ENCODE assay signal across 19 cellular contexts in genomic region chr4:1321946-1322650, GRCh38. TPM values are rescaled to one million over a fixed set of nuclear protein-coding genes. Genes with fewer than 3 reads are reported as not detected.
DNase-seq lines count a peak whose midpoint lies in the region; ATAC-seq, FAIRE-seq and TF ChIP-seq lines count a peak whose summit lies in the region.
"Had no signal": no experiment of that assay in that cellular context is flagged by ENCODE, and none has a peak within 500 bp of the region (broad histone marks: within the 10 kb centered on the region; RNA-seq: fewer than 3 reads in every experiment).

No MANE protein-coding gene starts in this region.

- in situ Hi-C loops in HepG2 (cut with HindIII; ENCODE audit: extremely low pct_ligation_motif_present, low pct_unique_long_range_greater_than_20kb): no loop called here

- no peak for FAIRE-seq in HepG2 (lab: Jason Lieb, UNC)
- FAIRE-seq: GM12892, GM18507 had no signal

- H3K9me3 ChIP-seq in right lobe of liver (no peaks in the 10 kb centered on the region), HepG2 (ENCODE audit: low read length) (no peaks in the 10 kb centered on the region), neuronal stem cell (replicated peaks in 1 of 2; ENCODE audit: control insufficient read depth in 2 of 2, insufficient read depth in 1 of 2, low read depth in 1 of 2, low read length in 2 of 2) (peaks cover 0 to 9% of the 10 kb centered on the region in 2 donors)
- H3K9me3 ChIP-seq: Peyer's patch, SK-N-SH had no signal

- H3K9me3 Mint-ChIP-seq in central memory CD8-positive, alpha-beta T cell: no peaks in the 10 kb centered on the region

- H3K4me3 Mint-ChIP-seq in central memory CD8-positive, alpha-beta T cell: no peak overlapping the region

- peak overlapping the region; percentile 87 for H4K8ac ChIP-seq in neuronal stem cell (ENCODE audit: low read depth, low read length)

- H3K23ac ChIP-seq in neuronal stem cell (ENCODE audit: low read depth, low read length, poor library complexity): peak overlapping the region; percentile 75

- H3K14ac ChIP-seq in neuronal stem cell (ENCODE audit: low read length): no peak overlapping the region

- H2AFZ ChIP-seq in HepG2 (ENCODE audit: low read length) (no peak overlapping the region), neuronal stem cell (ENCODE audit: low read length) (no peak overlapping the region)

- no peak for TF ChIP-seq RAD21 in HepG2 (CRISPR knock-in tag; IDR thresholded peaks at IDR 0.05)

- CTCF ChIA-PET in HepG2 (lab: Yijun Ruan, JAX; ENCODE audit: low intra/inter-chr PET ratio, low total read pairs): no interaction called here

- WGBS in right lobe of liver (ENCODE audit: insufficient coverage, low coverage, low lambda C conversion rate, missing lambda C conversion rate): 95% methylated on average over 4 of the region's 18 CpGs
- 95% methylated on average over 12 of the region's 18 CpGs for WGBS in HepG2 (ENCODE audit: low lambda C conversion rate)
- WGBS in neuronal stem cell (ENCODE audit: extremely low coverage in 2 of 2, insufficient read length in 2 of 2, insufficient replicate concordance in 1 of 2), 2 donors: no CpG with 5 or more reads among the region's 18 CpGs

- H3K27me3 ChIP-seq in right lobe of liver: no peaks in the 10 kb centered on the region
- no peaks in the 10 kb centered on the region for H3K27me3 ChIP-seq in HepG2 (ENCODE audit: control insufficient read depth in 1 of 2, insufficient read depth in 2 of 2, low read length in 2 of 2)
- H3K27me3 ChIP-seq in neuronal stem cell (ENCODE audit: control insufficient read depth in 3 of 3, insufficient read depth in 3 of 3, low read depth in 1 of 3, low read length in 3 of 3): no peaks in the 10 kb centered on the region
- H3K27me3 ChIP-seq: Peyer's patch had no signal

- H3K4me1 ChIP-seq in right lobe of liver: no peaks in the 10 kb centered on the region
- no peaks in the 10 kb centered on the region for H3K4me1 ChIP-seq in HepG2 (ENCODE audit: insufficient read depth, low read length)
- H3K4me1 ChIP-seq in neuronal stem cell (ENCODE audit: control insufficient read depth in 2 of 2, insufficient read depth in 1 of 2, low read depth in 1 of 2, low read length in 2 of 2): no peaks in the 10 kb centered on the region
- H3K4me1 ChIP-seq: Peyer's patch had no signal

- no peaks in the 10 kb centered on the region for H4K20me1 ChIP-seq in HepG2 (ENCODE audit: insufficient read depth, low read length)

- H3K4ac ChIP-seq in neuronal stem cell (ENCODE audit: low read length): no peak overlapping the region

- TF ChIP-seq CTCF in right lobe of liver (IDR thresholded peaks at IDR 0.05) (no peak), HepG2 (CRISPR knock-in tag; IDR thresholded peaks at IDR 0.05) (no peak)

- H2BK120ac ChIP-seq in neuronal stem cell (ENCODE audit: low read depth, low read length): no peak overlapping the region

- no peak overlapping the region for H2BK15ac ChIP-seq in neuronal stem cell (ENCODE audit: low read length)

- H3K27ac ChIP-seq in right lobe of liver (no peak overlapping the region), HepG2 (ENCODE audit: extremely low read length, insufficient read depth, low read length) (no peak overlapping the region), neuronal stem cell (replicated peaks; ENCODE audit: low read length) (no peak overlapping the region)
- H3K27ac ChIP-seq: Peyer's patch had no signal

- H3K4me2 ChIP-seq in HepG2 (ENCODE audit: low read depth, low read length) (no peak overlapping the region), neuronal stem cell (ENCODE audit: insufficient read depth, low read length, poor library complexity, severe bottlenecking) (no peak overlapping the region)
- H3K4me2 ChIP-seq: SK-N-SH had no signal

- TF ChIP-seq EP300 in HepG2 (IDR thresholded peaks at IDR 0.05; ENCODE audit: low read depth in 2 of 2, low read length in 2 of 2) (no peak), HepG2 (CRISPR knock-in tag; IDR thresholded peaks at IDR 0.05; ENCODE audit: borderline replicate concordance) (no peak)

- ATAC-seq in right lobe of liver (peak in 1 of 4 donors; percentile 12), HepG2 (no peak), HG02852 (IDR thresholded peaks at IDR 0.05; ENCODE audit: unreplicated experiment) (no peak), HG02678 (IDR thresholded peaks at IDR 0.05; ENCODE audit: unreplicated experiment) (no peak)
- ATAC-seq in central memory CD8-positive, alpha-beta T cell (replicated peaks; ENCODE audit: extremely low read depth, poor library complexity, severe bottlenecking): no peak

- POLR2A ChIA-PET in HepG2 (lab: Yijun Ruan, JAX): no interaction called here

- H2AK5ac ChIP-seq in neuronal stem cell (ENCODE audit: low read depth, low read length): no peak overlapping the region

- H2BK5ac ChIP-seq in neuronal stem cell (ENCODE audit: low read length): no peak overlapping the region

- no peak overlapping the region for H3K18ac ChIP-seq in neuronal stem cell (ENCODE audit: low read length)

- no peak for TF ChIP-seq POLR2A in right lobe of liver (IDR thresholded peaks at IDR 0.05)
- no peak for TF ChIP-seq POLR2A in HepG2 (IDR thresholded peaks at IDR 0.05; ENCODE audit: insufficient read depth in 1 of 2, low read depth in 2 of 2, low read length in 2 of 2)

- peak; percentile 18 to 49 (median 45) for DNase-seq in right lobe of liver
- DNase-seq in HepG2 (ENCODE audit: low spot score): no peak
- no peak for DNase-seq in central memory CD8-positive, alpha-beta T cell (ENCODE audit: low spot score in 2 of 2)
- no peak for DNase-seq in neuronal stem cell (ENCODE audit: low spot score)
- DNase-seq in stimulated activated CD4-positive, alpha-beta T cell treated with anti-CD3 and anti-CD28 coated beads, Interleukin-1b, Interleukin-23, amount 100 ng/mL, for 48 hours: no peak
- DNase-seq: ACHN, DMS79, Karpas-422, NCI-H1417 treated with DMSO at 0.1 percent for 48 hours, NCI-H2029, NCI-H446, NCI-H526 treated with DMSO at 0.1 percent for 48 hours, Peyer's patch, SHP77 treated with DMSO at 0.1 percent for 48 hours, SK-N-SH had no signal

- peaks cover 26% of the 10 kb centered on the region for H3K36me3 Mint-ChIP-seq in central memory CD8-positive, alpha-beta T cell (ENCODE audit: insufficient read depth)

- H3K4me3 ChIP-seq in right lobe of liver (no peak overlapping the region), HepG2 (replicated peaks in 1 of 3; ENCODE audit: insufficient read depth in 1 of 3, low read depth in 2 of 3, low read length in 3 of 3) (no peak overlapping the region), neuronal stem cell (ENCODE audit: low read length in 2 of 2) (no peak overlapping the region)
- H3K4me3 ChIP-seq: Peyer's patch had no signal

- H3K27me3 Mint-ChIP-seq in central memory CD8-positive, alpha-beta T cell: no peaks in the 10 kb centered on the region

- H3K27ac Mint-ChIP-seq in central memory CD8-positive, alpha-beta T cell (ENCODE audit: low read depth): peak overlapping the region; percentile 30

- H2BK12ac ChIP-seq in neuronal stem cell (ENCODE audit: low read length): no peak overlapping the region

- H3K79me1 ChIP-seq in neuronal stem cell (ENCODE audit: low read depth, low read length): peaks cover 9% of the 10 kb centered on the region

- H3K4me1 Mint-ChIP-seq in central memory CD8-positive, alpha-beta T cell: peaks cover 11% of the 10 kb centered on the region

- H3K9ac ChIP-seq in HepG2 (ENCODE audit: insufficient read depth, low read depth, low read length): no peak overlapping the region
- H3K9ac ChIP-seq in neuronal stem cell (ENCODE audit: low read depth, low read length, poor library complexity): no peak overlapping the region
- H3K9ac ChIP-seq: SK-N-SH had no signal

- no TSS peak for BruUV-seq in HepG2 (replicated peaks; lab: Mats Ljungman, UMichigan)

- no peaks in the 10 kb centered on the region for H3K79me2 ChIP-seq in HepG2 (ENCODE audit: insufficient read depth, low read length)

- intact Hi-C loops in right lobe of liver (cut with DNase I) (no loop called here), HepG2 (cut with micrococcal nuclease; ENCODE audit: unreplicated experiment) (no loop called here)

- H4K91ac ChIP-seq in neuronal stem cell (ENCODE audit: low read depth, low read length, poor library complexity): no peak overlapping the region

- H3K36me3 ChIP-seq in right lobe of liver (peaks cover 0 to 14% (median 4%) of the 10 kb centered on the region in 4 donors), HepG2 (replicated peaks in 1 of 2; ENCODE audit: control insufficient read depth in 1 of 2, insufficient read depth in 2 of 2, low read length in 2 of 2) (peaks cover 31 to 60% of the 10 kb centered on the region in 2 experiments; a peak in 4 of 5 replicates), neuronal stem cell (replicated peaks in 1 of 2; ENCODE audit: control insufficient read depth in 2 of 2, insufficient read depth in 2 of 2, low read length in 2 of 2) (peaks cover 40 to 87% of the 10 kb centered on the region in 2 donors)

RNA-seq across cellular contexts. Expression of gene UVSSA, which starts 24.9 kb away (rescaled TPM):
- total RNA-seq in right lobe of liver (10 to 100 TPM in 3 of 6 experiments, 1 to 10 TPM in 3; 9.1 to 14.5 (median 11.3) TPM), HepG2 (2016; rRNA removed; fragmentation: Illumina TruSeq; extraction: Trizol) (4.6 and 4.8 TPM in 2 replicates)
- total RNA-seq in HepG2 (2016; cell fraction: cytosol; rRNA removed; fragmentation: Illumina TruSeq; extraction: Trizol; ENCODE audit: low read depth): 2.3 and 4.1 TPM in 2 replicates
- 3.7 and 4.7 TPM in 2 replicates for total RNA-seq in HepG2 (2016; cell fraction: insoluble cytoplasmic fraction; rRNA removed; fragmentation: Illumina TruSeq; extraction: Trizol)
- total RNA-seq in HepG2 (2016; cell fraction: membrane; rRNA removed; fragmentation: Illumina TruSeq; extraction: Trizol): 2.9 and 3.9 TPM in 2 replicates
- total RNA-seq in HepG2 (2016; cell fraction: nucleus; rRNA removed; fragmentation: Illumina TruSeq; extraction: Trizol): 6.9 and 7.1 TPM in 2 replicates
- 8.4 and 8.6 TPM in 2 replicates for polyA plus RNA-seq in HepG2 (2011; rRNA removed)
- polyA plus RNA-seq in HepG2 (2011; cell fraction: cytosol; rRNA removed): 3.0 and 4.1 TPM in 2 replicates
- 80.9 and 90.3 TPM in 2 replicates for polyA plus RNA-seq in HepG2 (2011; cell fraction: nucleus; rRNA removed)
- polyA plus RNA-seq in HepG2 (2012): 7.1 and 7.7 TPM in 2 replicates
- 0.16 and 0.25 TPM in 2 replicates for polyA plus RNA-seq in HepG2 (2016; cell fraction: cytosol; fragmentation: Illumina TruSeq; extraction: Trizol; ENCODE audit: low read depth)
- 3.8 and 4.8 TPM in 2 replicates for polyA plus RNA-seq in HepG2 (2016; cell fraction: insoluble cytoplasmic fraction; fragmentation: Illumina TruSeq; extraction: Trizol; ENCODE audit: low read depth)
- 0.59 and 0.60 TPM in 2 replicates for polyA plus RNA-seq in HepG2 (2016; cell fraction: membrane; fragmentation: Illumina TruSeq; extraction: Trizol; ENCODE audit: low read depth)
- polyA plus RNA-seq in HepG2 (2016; cell fraction: nucleus; fragmentation: Illumina TruSeq; extraction: Trizol; ENCODE audit: insufficient read depth, low read depth): 29.2 and 29.8 TPM in 2 replicates
- 3.9 and 14.3 TPM in 2 replicates for polyA minus RNA-seq in HepG2 (2011; rRNA and poly(A)+ RNA removed; ENCODE audit: low replicate concordance)
- 3.6 and 4.4 TPM in 2 replicates for polyA minus RNA-seq in HepG2 (2011; cell fraction: cytosol; rRNA and poly(A)+ RNA removed)
- polyA minus RNA-seq in HepG2 (2011; cell fraction: nucleus; rRNA and poly(A)+ RNA removed): 18.8 and 20.2 TPM in 2 replicates
- 8.6 TPM for polyA plus RNA-seq in neuronal stem cell (2013, experiment 1 of 2)
- 8.7 TPM for polyA plus RNA-seq in neuronal stem cell (2013, experiment 2 of 2)

RNA-seq across cellular contexts. Expression of gene MAEA, which starts 32.4 kb away (rescaled TPM):
- total RNA-seq in right lobe of liver (10 to 100 TPM; 24.3 to 42.0 (median 27.9) TPM), HepG2 (2016; rRNA removed; fragmentation: Illumina TruSeq; extraction: Trizol) (52.0 and 65.2 TPM in 2 replicates)
- 10.0 and 10.5 TPM in 2 replicates for total RNA-seq in HepG2 (2016; cell fraction: cytosol; rRNA removed; fragmentation: Illumina TruSeq; extraction: Trizol; ENCODE audit: low read depth)
- total RNA-seq in HepG2 (2016; cell fraction: insoluble cytoplasmic fraction; rRNA removed; fragmentation: Illumina TruSeq; extraction: Trizol): 55.0 and 59.4 TPM in 2 replicates
- 23.7 and 24.2 TPM in 2 replicates for total RNA-seq in HepG2 (2016; cell fraction: membrane; rRNA removed; fragmentation: Illumina TruSeq; extraction: Trizol)
- total RNA-seq in HepG2 (2016; cell fraction: nucleus; rRNA removed; fragmentation: Illumina TruSeq; extraction: Trizol): 30.2 and 31.7 TPM in 2 replicates
- polyA plus RNA-seq in HepG2 (2011; rRNA removed): 57.1 and 60.7 TPM in 2 replicates
- polyA plus RNA-seq in HepG2 (2011; cell fraction: cytosol; rRNA removed): 48.5 and 73.3 TPM in 2 replicates
- polyA plus RNA-seq in HepG2 (2011; cell fraction: nucleus; rRNA removed): 171 and 221 TPM in 2 replicates
- 28.9 and 30.8 TPM in 2 replicates for polyA plus RNA-seq in HepG2 (2012)
- 5.9 and 6.3 TPM in 2 replicates for polyA plus RNA-seq in HepG2 (2016; cell fraction: cytosol; fragmentation: Illumina TruSeq; extraction: Trizol; ENCODE audit: low read depth)
- polyA plus RNA-seq in HepG2 (2016; cell fraction: insoluble cytoplasmic fraction; fragmentation: Illumina TruSeq; extraction: Trizol; ENCODE audit: low read depth): 60.8 and 67.1 TPM in 2 replicates
- 15.8 and 16.9 TPM in 2 replicates for polyA plus RNA-seq in HepG2 (2016; cell fraction: membrane; fragmentation: Illumina TruSeq; extraction: Trizol; ENCODE audit: low read depth)
- polyA plus RNA-seq in HepG2 (2016; cell fraction: nucleus; fragmentation: Illumina TruSeq; extraction: Trizol; ENCODE audit: insufficient read depth, low read depth): 69.6 and 72.4 TPM in 2 replicates
- polyA minus RNA-seq in HepG2 (2011; rRNA and poly(A)+ RNA removed; ENCODE audit: low replicate concordance): 56.6 and 139 TPM in 2 replicates
- 41.7 and 45.7 TPM in 2 replicates for polyA minus RNA-seq in HepG2 (2011; cell fraction: cytosol; rRNA and poly(A)+ RNA removed)
- polyA minus RNA-seq in HepG2 (2011; cell fraction: nucleus; rRNA and poly(A)+ RNA removed): 40.9 and 44.3 TPM in 2 replicates
- polyA plus RNA-seq in neuronal stem cell (2013, experiment 1 of 2): 38.4 TPM
- 37.0 TPM for polyA plus RNA-seq in neuronal stem cell (2013, experiment 2 of 2)

Comparison
In these comparisons a context has a peak if more than half of its experiments do, and no peak if none do; other contexts are left out.
1. DNase-seq: peak in right lobe of liver (3 of 3); none in HepG2 (single experiment), central memory CD8-positive, alpha-beta T cell (0 of 2), neuronal stem cell (single experiment) and stimulated activated CD4-positive, alpha-beta T cell treated with anti-CD3 and anti-CD28 coated beads, Interleukin-1b, Interleukin-23, amount 100 ng/mL, for 48 hours (single experiment).